In the genomic region with DNA sequence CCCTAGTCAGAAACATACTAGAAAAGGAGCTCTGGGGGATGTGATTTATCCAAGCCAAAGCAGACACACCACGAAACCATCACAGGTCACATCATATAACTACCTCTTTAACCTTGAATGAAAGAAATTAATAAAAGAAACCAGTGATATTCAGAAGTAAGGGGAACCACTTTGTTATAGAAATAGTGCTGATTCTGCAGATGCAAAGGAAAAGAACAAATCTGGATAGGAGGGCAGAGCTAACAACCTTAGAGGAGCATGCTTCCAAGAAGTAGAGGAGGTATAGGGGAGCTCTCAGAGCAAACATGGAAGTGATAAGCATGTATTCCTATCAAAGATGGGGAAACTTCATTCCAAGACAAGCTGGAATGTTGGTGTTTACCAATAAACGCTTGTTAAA, we compare ENCODE assay signal across 28 cellular contexts.
DNase-seq lines count a peak whose midpoint lies in the region; ATAC-seq and TF ChIP-seq lines count a peak whose summit lies in the region.
"Had no signal": no experiment of that assay in that cellular context is flagged by ENCODE, and none has a peak within 500 bp of the region (broad histone marks: within the 10 kb centered on the region; RNA-seq: fewer than 3 reads in every experiment).

No MANE protein-coding gene starts in this region.

- H2AFZ ChIP-seq in neural progenitor cell (replicated peaks), result no peak overlapping the region
- H2AFZ ChIP-seq: GM23248 had no signal

- H3K23ac ChIP-seq in mesendoderm (ENCODE audit: low read length), result no peak overlapping the region

- no peak overlapping the region for H3K4me2 ChIP-seq in mesendoderm (ENCODE audit: low read length)
- no peak overlapping the region for H3K4me2 ChIP-seq in neural progenitor cell
- H3K4me2 ChIP-seq: SK-N-SH had no signal

- H3K9me3 ChIP-seq in CD4-positive, alpha-beta memory T cell (ENCODE audit: control insufficient read depth in 1 of 2, low read length in 2 of 2), result no peaks in the 10 kb centered on the region
- no peaks in the 10 kb centered on the region for H3K9me3 ChIP-seq in T-helper 17 cell (ENCODE audit: control insufficient read depth, low read length, poor library complexity, severe bottlenecking)
- H3K9me3 ChIP-seq in neural progenitor cell (ENCODE audit: low read depth), result peaks cover 8% of the 10 kb centered on the region
- H3K9me3 ChIP-seq: adrenal gland, body of pancreas, gastroesophageal sphincter had no signal

- H4K20me1 ChIP-seq in neural progenitor cell (ENCODE audit: low read depth), result no peaks in the 10 kb centered on the region

- no peaks in the 10 kb centered on the region for H3K27me3 ChIP-seq in CD4-positive, alpha-beta memory T cell (ENCODE audit: insufficient read depth, low read length)
- H3K27me3 ChIP-seq in mesendoderm (ENCODE audit: insufficient read depth, low read length, poor library complexity) (no peaks in the 10 kb centered on the region), neural progenitor cell (no peaks in the 10 kb centered on the region)
- H3K27me3 ChIP-seq: adrenal gland, body of pancreas, gastroesophageal sphincter had no signal

- H3K4me1 Mint-ChIP-seq in T-helper 1 cell treated with Interleukin-12 subunit alpha and Interleukin-12 subunit beta and Interleukin-4 antibody, amounts not matched to agents 30 μg/mL and 1 μg/mL, for 36 hours (ENCODE audit: low read depth), result peaks cover 77% of the 10 kb centered on the region
- H3K4me1 Mint-ChIP-seq in CD4-positive, alpha-beta memory T cell, result peaks cover 45 to 83% (median 73%) of the 10 kb centered on the region in 4 donors
- peaks cover 60% of the 10 kb centered on the region for H3K4me1 Mint-ChIP-seq in T-helper 17 cell
- H3K4me1 Mint-ChIP-seq in neural progenitor cell, result peaks cover 43% of the 10 kb centered on the region

- no peaks in the 10 kb centered on the region for H3K79me1 ChIP-seq in mesendoderm (ENCODE audit: low read length)

- no CpG with 5 or more reads among the region's 2 CpGs for WGBS in mesendoderm (ENCODE audit: extremely low coverage, insufficient coverage, low lambda C conversion rate)

- CTCF ChIA-PET in CD4-positive, alpha-beta memory T cell (lab: Charles Lee; ENCODE audit: partially characterized antibody), result interaction anchor here (1.5 to 1.6 kb wide), 2 partner anchors 12 to 14 kb away, joined by 4 read pairs; no protein-coding TSS in a partner anchor
- CTCF ChIA-PET in RWPE1 (lab: Yijun Ruan, JAX), result no interaction called here

- ATAC-seq in T-helper 17 cell (no peak), GM21717 (IDR thresholded peaks at IDR 0.05; ENCODE audit: unreplicated experiment) (no peak)
- ATAC-seq: body of pancreas, gastroesophageal sphincter, left colon, right cardiac atrium had no signal

- H3K9ac ChIP-seq in mesendoderm (ENCODE audit: low read length) (no peak overlapping the region), neural progenitor cell (no peak overlapping the region)
- H3K9ac ChIP-seq: GM23248, SK-N-SH had no signal

- peak overlapping the region; percentile 45 for H3K27ac Mint-ChIP-seq in T-helper 1 cell treated with Interleukin-12 subunit alpha and Interleukin-12 subunit beta and Interleukin-4 antibody, amounts not matched to agents 30 μg/mL and 1 μg/mL, for 36 hours
- peak overlapping the region in 6 of 7 donors; percentile 79 to 93 (median 84) for H3K27ac Mint-ChIP-seq in CD4-positive, alpha-beta memory T cell
- H3K27ac Mint-ChIP-seq in T-helper 17 cell (peak overlapping the region; percentile 91), neural progenitor cell (no peak overlapping the region)

- peaks cover 9% of the 10 kb centered on the region for H3K9me3 Mint-ChIP-seq in T-helper 1 cell treated with Interleukin-12 subunit alpha and Interleukin-12 subunit beta and Interleukin-4 antibody, amounts not matched to agents 30 μg/mL and 1 μg/mL, for 36 hours
- H3K9me3 Mint-ChIP-seq in CD4-positive, alpha-beta memory T cell, result peaks cover 0 to 5% (median 0%) of the 10 kb centered on the region in 8 donors
- H3K9me3 Mint-ChIP-seq in neural progenitor cell, result peaks cover 15% of the 10 kb centered on the region

- intact Hi-C loops in CD4-positive, alpha-beta memory T cell (cut with micrococcal nuclease), result no loop called here

- no peak overlapping the region for H3K18ac ChIP-seq in mesendoderm (ENCODE audit: low read length)

- no peaks in the 10 kb centered on the region for H3K27me3 Mint-ChIP-seq in T-helper 1 cell treated with Interleukin-12 subunit alpha and Interleukin-12 subunit beta and Interleukin-4 antibody, amounts not matched to agents 30 μg/mL and 1 μg/mL, for 36 hours (ENCODE audit: low read depth)
- H3K27me3 Mint-ChIP-seq in CD4-positive, alpha-beta memory T cell, result no peaks in the 10 kb centered on the region
- H3K27me3 Mint-ChIP-seq in T-helper 17 cell, result no peaks in the 10 kb centered on the region
- peaks cover 5% of the 10 kb centered on the region for H3K27me3 Mint-ChIP-seq in neural progenitor cell (ENCODE audit: insufficient read depth, low read depth)

- H3K56ac ChIP-seq in mesendoderm (ENCODE audit: low read length), result no peak overlapping the region

- no peak overlapping the region for H3K4ac ChIP-seq in mesendoderm (ENCODE audit: low read depth, low read length)

- TF ChIP-seq CTCF in neural progenitor cell (IDR thresholded peaks at IDR 0.05), result no peak
- TF ChIP-seq CTCF in RWPE1 (conservative IDR thresholded peaks at IDR 0.05; ENCODE audit: low read depth), result no peak

- H3K36me3 ChIP-seq in CD4-positive, alpha-beta memory T cell (ENCODE audit: insufficient read depth, low read length), result no peaks in the 10 kb centered on the region
- no peaks in the 10 kb centered on the region for H3K36me3 ChIP-seq in mesendoderm (ENCODE audit: control insufficient read depth, insufficient read depth, low read length)
- H3K36me3 ChIP-seq in neural progenitor cell, result peaks cover 3% of the 10 kb centered on the region
- H3K36me3 ChIP-seq: adrenal gland, gastroesophageal sphincter had no signal

- H2BK5ac ChIP-seq in mesendoderm (ENCODE audit: low read length), result no peak overlapping the region

- no peak overlapping the region for H2AK5ac ChIP-seq in mesendoderm (ENCODE audit: low read length)

- H2BK15ac ChIP-seq in mesendoderm (replicated peaks; ENCODE audit: low read depth), result peak overlapping the region; percentile 19

- H3K36me3 Mint-ChIP-seq in T-helper 1 cell treated with Interleukin-12 subunit alpha and Interleukin-12 subunit beta and Interleukin-4 antibody, amounts not matched to agents 30 μg/mL and 1 μg/mL, for 36 hours (ENCODE audit: low read depth), result peaks cover 8% of the 10 kb centered on the region
- no peaks in the 10 kb centered on the region for H3K36me3 Mint-ChIP-seq in CD4-positive, alpha-beta memory T cell
- H3K36me3 Mint-ChIP-seq in T-helper 17 cell (ENCODE audit: low read depth) (no peaks in the 10 kb centered on the region), neural progenitor cell (no peaks in the 10 kb centered on the region)

- H4K8ac ChIP-seq in mesendoderm (ENCODE audit: low read depth, low read length), result no peak overlapping the region

- no peak for DNase-seq in T-helper 1 cell
- DNase-seq in CD4-positive, alpha-beta memory T cell, result no peak
- no peak for DNase-seq in T-helper 17 cell
- no peak for DNase-seq in mesendoderm
- DNase-seq in neural progenitor cell (ENCODE audit: low spot score), result no peak
- no peak for DNase-seq in RWPE1 (ENCODE audit: low spot score)
- DNase-seq: activated CD4-positive, alpha-beta T cell treated with anti-CD3 and anti-CD28 coated beads for 48 hours; activated effector memory CD4-positive, alpha-beta T cell treated with Interleukin-2 at 50 U/mL for 16 hours; adrenal gland; AML-193; body of pancreas; cerebellar nuclear complex; GM23248; hippocampal formation; Kasumi-1; left colon; mammary epithelial cell; NCI-H1436; NCI-H2081 treated with DMSO at 0.1 percent for 48 hours; NCI-H774; posterior cingulate gyrus; right cardiac atrium; SK-N-SH; stimulated activated CD4-positive, alpha-beta T cell treated with anti-CD3 and anti-CD28 coated beads, Interleukin-2, amount 100 ng/mL, for 48 hours had no signal

- H3K79me2 ChIP-seq in mesendoderm (ENCODE audit: control insufficient read depth, insufficient read depth, low read length) (no peaks in the 10 kb centered on the region), neural progenitor cell (ENCODE audit: low read depth) (no peaks in the 10 kb centered on the region)

- H2BK120ac ChIP-seq in mesendoderm (ENCODE audit: low read depth, low read length), result no peak overlapping the region

- H3F3A ChIP-seq in neural progenitor cell (ENCODE audit: low read depth), result peaks cover 34% of the 10 kb centered on the region

- H3K4me1 ChIP-seq in CD4-positive, alpha-beta memory T cell (ENCODE audit: insufficient read depth, low read length), result peaks cover 76% of the 10 kb centered on the region
- H3K4me1 ChIP-seq in mesendoderm (ENCODE audit: control insufficient read depth, low read depth, low read length), result peaks cover 7% of the 10 kb centered on the region
- peaks cover 37% of the 10 kb centered on the region for H3K4me1 ChIP-seq in neural progenitor cell
- H3K4me1 ChIP-seq: body of pancreas had no signal

- no peak overlapping the region for H4K5ac ChIP-seq in mesendoderm (ENCODE audit: low read length)

- H3K27ac ChIP-seq in CD4-positive, alpha-beta memory T cell (ENCODE audit: low read depth, low read length), result no peak overlapping the region
- no peak overlapping the region for H3K27ac ChIP-seq in mesendoderm (ENCODE audit: low read depth, low read length)
- no peak overlapping the region for H3K27ac ChIP-seq in neural progenitor cell
- no peak overlapping the region for H3K27ac ChIP-seq in RWPE1
- H3K27ac ChIP-seq: 22Rv1, adrenal gland, body of pancreas, gastroesophageal sphincter, GM23248 had no signal

- no peak overlapping the region for H3K4me3 ChIP-seq in CD4-positive, alpha-beta memory T cell (ENCODE audit: low read length in 2 of 2)
- H3K4me3 ChIP-seq in mesendoderm (ENCODE audit: low read length) (no peak overlapping the region), neural progenitor cell (no peak overlapping the region)
- H3K4me3 ChIP-seq: adrenal gland, body of pancreas, gastroesophageal sphincter, GM23248 had no signal

- POLR2A ChIA-PET in CD4-positive, alpha-beta memory T cell (lab: Charles Lee; ENCODE audit: partially characterized antibody), result interaction anchor here (0.6 to 3.9 kb wide), 6 partner anchors 9 to 193 kb away, joined by 3 to 27 read pairs (median 4); a partner anchor contains a TSS
- POLR2A ChIA-PET in RWPE1 (lab: Yijun Ruan, JAX; ENCODE audit: low non-redundant PET), result no interaction called here

- no peak overlapping the region for H3K4me3 Mint-ChIP-seq in T-helper 1 cell treated with Interleukin-12 subunit alpha and Interleukin-12 subunit beta and Interleukin-4 antibody, amounts not matched to agents 30 μg/mL and 1 μg/mL, for 36 hours
- peak overlapping the region in 3 of 8 donors; percentile 13 to 69 (median 61) for H3K4me3 Mint-ChIP-seq in CD4-positive, alpha-beta memory T cell
- no peak overlapping the region for H3K4me3 Mint-ChIP-seq in T-helper 17 cell
- no peak overlapping the region for H3K4me3 Mint-ChIP-seq in neural progenitor cell
